ENCODE assay signal across 21 cellular contexts in genomic region chr6:149478631-149479314, GRCh38. TPM values are rescaled to one million over a fixed set of nuclear protein-coding genes. Genes with fewer than 3 reads are reported as not detected.
DNase-seq lines count a peak whose midpoint lies in the region; ATAC-seq, FAIRE-seq and TF ChIP-seq lines count a peak whose summit lies in the region.
"Had no signal": no experiment of that assay in that cellular context is flagged by ENCODE, and none has a peak within 500 bp of the region (broad histone marks: within the 10 kb centered on the region; RNA-seq: fewer than 3 reads in every experiment).

No MANE protein-coding gene starts in this region.

- no peaks in the 10 kb centered on the region for H3K79me2 ChIP-seq in K562 (ENCODE audit: control insufficient read depth, insufficient read depth, low read length)

- no peak for ATAC-seq in activated naive CD4-positive, alpha-beta T cell treated with anti-CD3 and anti-CD28 coated beads, Interleukin-2, amount 50 U/mL, for 72 hours
- ATAC-seq in K562 (no peak), GM21381 (IDR thresholded peaks at IDR 0.05; ENCODE audit: unreplicated experiment) (no peak), HG02885 (IDR thresholded peaks at IDR 0.05; ENCODE audit: poor library complexity, unreplicated experiment) (no peak), GM19324 (IDR thresholded peaks at IDR 0.05; ENCODE audit: low FRiP score, unreplicated experiment) (no peak)
- no peak for ATAC-seq in stimulated activated naive B cell treated with anti-CD40 and anti-IgM and Interleukin-4, amounts not matched to agents 10 μg/mL and 1 μg/mL and 100 μg/mL, for 72 hours (replicated peaks)
- ATAC-seq: heart right ventricle had no signal

- H3K27ac Mint-ChIP-seq in activated naive CD4-positive, alpha-beta T cell treated with anti-CD3 and anti-CD28 coated beads, Interleukin-2, amount 50 U/mL, for 72 hours: peak overlapping the region; percentile 95 to 96
- peak overlapping the region; percentile 77 for H3K27ac Mint-ChIP-seq in stimulated activated naive B cell treated with anti-CD40 and anti-IgM and Interleukin-4, amounts not matched to agents 10 μg/mL and 1 μg/mL and 100 μg/mL, for 72 hours
- H3K27ac Mint-ChIP-seq: brain had no signal

- H3K4me3 ChIP-seq in K562: no peak overlapping the region
- H3K4me3 ChIP-seq: dorsolateral prefrontal cortex, heart right ventricle, suprapubic skin had no signal

- H3K9me1 ChIP-seq in K562 (ENCODE audit: control insufficient read depth, insufficient read depth, low read length): no peaks in the 10 kb centered on the region

- no peaks in the 10 kb centered on the region for H3K9me3 Mint-ChIP-seq in activated naive CD4-positive, alpha-beta T cell treated with anti-CD3 and anti-CD28 coated beads, Interleukin-2, amount 50 U/mL, for 72 hours
- peaks cover 0 to 3% of the 10 kb centered on the region in 2 donors for H3K9me3 Mint-ChIP-seq in stimulated activated naive B cell treated with anti-CD40 and anti-IgM and Interleukin-4, amounts not matched to agents 10 μg/mL and 1 μg/mL and 100 μg/mL, for 72 hours

- CTCF ChIA-PET in K562 (lab: Yijun Ruan, JAX; ENCODE audit: low intra/inter-chr PET ratio): interaction anchor here (0.6 kb wide), 1 partner anchor 44 kb away, joined by 3 read pairs; no protein-coding TSS in a partner anchor

- no peaks in the 10 kb centered on the region for H3K36me3 ChIP-seq in K562 (ENCODE audit: control insufficient read depth, insufficient read depth, low read length)
- H3K36me3 ChIP-seq: heart right ventricle, suprapubic skin had no signal

- H4K20me1 ChIP-seq in K562 (replicated peaks; ENCODE audit: control insufficient read depth, insufficient read depth, low read length): peaks cover 3% of the 10 kb centered on the region; the same call in 1 of the 2 replicates

- TF ChIP-seq EP300 in K562 (IDR thresholded peaks at IDR 0.05; ENCODE audit: low read length): no peak

- peaks cover 50 to 76% of the 10 kb centered on the region in 2 donors for H3K36me3 Mint-ChIP-seq in activated naive CD4-positive, alpha-beta T cell treated with anti-CD3 and anti-CD28 coated beads, Interleukin-2, amount 50 U/mL, for 72 hours
- peaks cover 28 to 32% of the 10 kb centered on the region in 2 donors for H3K36me3 Mint-ChIP-seq in stimulated activated naive B cell treated with anti-CD40 and anti-IgM and Interleukin-4, amounts not matched to agents 10 μg/mL and 1 μg/mL and 100 μg/mL, for 72 hours
- H3K36me3 Mint-ChIP-seq: brain had no signal

- POLR2A ChIA-PET in K562 (lab: Yijun Ruan, JAX): no interaction called here

- no peak overlapping the region for H3K4me2 ChIP-seq in K562 (ENCODE audit: insufficient read depth, low read length)

- no peak for TF ChIP-seq POLR2A in K562 (conservative IDR thresholded peaks at IDR 0.05)

- no peak overlapping the region for H3K27ac ChIP-seq in K562 (ENCODE audit: extremely low read depth, low read depth, low read length)
- H3K27ac ChIP-seq: heart right ventricle, suprapubic skin had no signal

- in situ Hi-C loops in K562 (cut with MboI): no loop called here

- no peaks in the 10 kb centered on the region for H3K9me3 ChIP-seq in K562 (replicated peaks; ENCODE audit: control insufficient read depth, insufficient read depth, low read depth, low read length)
- H3K9me3 ChIP-seq: suprapubic skin had no signal

- TF ChIP-seq RAD21 in K562 (CRISPR knock-in tag; conservative IDR thresholded peaks at IDR 0.05 in 1 of 2, IDR thresholded peaks at IDR 0.05 in 1 of 2): no peak

- H3K4me1 ChIP-seq in K562 (replicated peaks in 1 of 2; ENCODE audit: control insufficient read depth in 2 of 2, insufficient read depth in 2 of 2, low read length in 2 of 2): peaks cover 0 to 19% of the 10 kb centered on the region in 2 experiments; a peak in 2 of 5 replicates

- no peak overlapping the region for H3K9ac ChIP-seq in K562 (ENCODE audit: insufficient read depth in 1 of 2, low read depth in 2 of 2, low read length in 2 of 2)

- peaks cover 65 to 95% of the 10 kb centered on the region in 2 donors for H3K4me1 Mint-ChIP-seq in stimulated activated naive B cell treated with anti-CD40 and anti-IgM and Interleukin-4, amounts not matched to agents 10 μg/mL and 1 μg/mL and 100 μg/mL, for 72 hours

- H3K27me3 ChIP-seq in K562 (ENCODE audit: control insufficient read depth in 2 of 2, insufficient read depth in 2 of 2, low read length in 2 of 2): peaks cover 58 to 67% of the 10 kb centered on the region in 2 experiments
- H3K27me3 ChIP-seq: dorsolateral prefrontal cortex, suprapubic skin had no signal

- no peaks in the 10 kb centered on the region for H3K27me3 Mint-ChIP-seq in stimulated activated naive B cell treated with anti-CD40 and anti-IgM and Interleukin-4, amounts not matched to agents 10 μg/mL and 1 μg/mL and 100 μg/mL, for 72 hours

- H3K4me3 Mint-ChIP-seq in stimulated activated naive B cell treated with anti-CD40 and anti-IgM and Interleukin-4, amounts not matched to agents 10 μg/mL and 1 μg/mL and 100 μg/mL, for 72 hours: peak overlapping the region in 1 of 2 donors; percentile 43
- H3K4me3 Mint-ChIP-seq: brain had no signal

- no peak for TF ChIP-seq CTCF in K562 (IDR thresholded peaks at IDR 0.05 in 2 of 3, conservative IDR thresholded peaks at IDR 0.05 in 1 of 3; ENCODE audit: insufficient read depth in 2 of 3, low read depth in 1 of 3, low read length in 3 of 3)

- WGBS in K562 (ENCODE audit: insufficient coverage, low coverage, missing lambda C conversion rate): 0% methylated on average over 5 of the region's 5 CpGs

- peak; percentile 42 for FAIRE-seq in K562 (lab: Jason Lieb, UNC)
- FAIRE-seq: keratinocyte had no signal

- BruUV-seq in K562 (replicated peaks; lab: Mats Ljungman, UMichigan): no TSS peak

- DNase-seq in activated naive CD4-positive, alpha-beta T cell treated with anti-CD3 and anti-CD28 coated beads, Interleukin-2, amount 50 U/mL, for 72 hours (ENCODE audit: low spot score in 2 of 2): no peak
- no peak for DNase-seq in activated naive CD4-positive, alpha-beta T cell (lab: John Stamatoyannopoulos, UW)
- DNase-seq in NCI-H2171 treated with DMSO at 0.1 percent for 48 hours (lab: John Stamatoyannopoulos, UW) (peak; percentile 71), K562 (ENCODE audit: extremely low read depth in 1 of 4, low spot score in 3 of 4) (no peak)
- no peak for DNase-seq in stimulated activated naive B cell treated with anti-CD40 and anti-IgM and Interleukin-4, amounts not matched to agents 10 μg/mL and 1 μg/mL and 100 μg/mL, for 72 hours
- DNase-seq: activated CD4-positive, alpha-beta T cell treated with anti-CD3 and anti-CD28 coated beads for 48 hours; AML-193; DND-41; dorsolateral prefrontal cortex; GOT3; heart right ventricle; mesendoderm; NCI-H2029 treated with DMSO at 0.1 percent for 48 hours; retina; SHP77 treated with DMSO at 0.1 percent for 48 hours had no signal

- no peak overlapping the region for H2AFZ ChIP-seq in K562 (ENCODE audit: low read depth, low read length)

- intact Hi-C loops in K562 (cut with micrococcal nuclease): no loop called here

TF ChIP-seq in K562, 482 proteins besides CTCF, POLR2A, EP300 and RAD21:
- TF ChIP-seq NFYB (IDR thresholded peaks at IDR 0.05; ENCODE audit: extremely low read depth, insufficient read length) (no peak), ZNF263 (CRISPR knock-in tag; IDR thresholded peaks at IDR 0.05; ENCODE audit: borderline replicate concordance) (no peak), CREM (IDR thresholded peaks at IDR 0.05; ENCODE audit: low read depth) (no peak), NFIC (IDR thresholded peaks at IDR 0.05) (peak; percentile 75), SMARCC2 (IDR thresholded peaks at IDR 0.05; ENCODE audit: low read depth) (no peak), ZNF121 (CRISPR knock-in tag; conservative IDR thresholded peaks at IDR 0.05) (peak; percentile 67; the same call in 1 of the 2 replicates), MEF2A (IDR thresholded peaks at IDR 0.05; ENCODE audit: control insufficient read depth, low read depth, low read length) (no peak), MYC (IDR thresholded peaks at IDR 0.05; ENCODE audit: low read depth, low read length) (no peak), MYC (CRISPR knock-in tag; IDR thresholded peaks at IDR 0.05; ENCODE audit: borderline replicate concordance, low read depth) (no peak)

RNA-seq across cellular contexts. Expression of gene ZC3H12D, which starts 6.0 kb away (rescaled TPM):
- 100 to 1,000 TPM in 1 of 2 donors, 10 to 100 TPM in 1; 87.1 to 186 TPM for total RNA-seq in activated naive CD4-positive, alpha-beta T cell treated with anti-CD3 and anti-CD28 coated beads, Interleukin-2, amount 50 U/mL, for 72 hours
- total RNA-seq in K562 (2011; cell fraction: chromatin; rRNA removed; ENCODE audit: low replicate concordance): 0.32 and 0.51 TPM in 2 replicates
- under 0.01 TPM in 1 of 2 replicates, not detected in the other for total RNA-seq in K562 (2011; cell fraction: nucleolus; rRNA removed)
- total RNA-seq in K562 (2011; cell fraction: nucleoplasm; rRNA removed): 0.15 TPM in 1 of 2 replicates, not detected in the other
- not detected in 2 replicates for total RNA-seq in K562 (2014; rRNA removed)
- 0.04 TPM in 1 of 2 replicates, not detected in the other for total RNA-seq in K562 (2014; rRNA removed; fragmentation: Illumina TruSeq; extraction: Trizol)
- total RNA-seq in K562 (2015; rRNA removed; fragmentation: Illumina TruSeq; extraction: Trizol): 0.04 and 0.19 TPM in 2 replicates
- total RNA-seq in K562 (2021): 0.20 and 0.27 TPM in 2 replicates
- 0.06 TPM in 1 of 2 replicates, not detected in the other for polyA plus RNA-seq in K562 (2011; rRNA removed)
- 0.04 and 0.25 TPM in 2 replicates for polyA plus RNA-seq in K562 (2011; cell fraction: cytosol; rRNA removed)
- polyA plus RNA-seq in K562 (2011; cell fraction: nucleus; rRNA removed): 0.14 and 0.28 TPM in 2 replicates
- polyA plus RNA-seq in K562 (2012): 0.05 and 0.07 TPM in 2 replicates
- 0.12 and 0.22 TPM in 2 replicates for polyA plus RNA-seq in K562 (2014; fragmentation: Illumina TruSeq; extraction: Trizol)
- not detected for polyA plus RNA-seq in K562 (2014; fragmentation: Nextera tagmentation; extraction: Ambion mirVana)
- 0.04 and 0.05 TPM in 2 replicates for polyA plus RNA-seq in K562 (2014; rRNA removed)
- 0.03 TPM in 1 of 2 replicates, not detected in the other for polyA minus RNA-seq in K562 (2011; rRNA and poly(A)+ RNA removed)
- not detected in 2 replicates for polyA minus RNA-seq in K562 (2011; cell fraction: cytosol; rRNA and poly(A)+ RNA removed)
- polyA minus RNA-seq in K562 (2011; cell fraction: nucleus; rRNA and poly(A)+ RNA removed): 0.13 and 0.22 TPM in 2 replicates

Comparison
In these comparisons a context has a peak if more than half of its experiments do, and no peak if none do; other contexts are left out.
1. RNA of gene ZC3H12D, which starts 6.0 kb away (total RNA-seq): 87.1 to 186 TPM in activated naive CD4-positive, alpha-beta T cell treated with anti-CD3 and anti-CD28 coated beads, Interleukin-2, amount 50 U/mL, for 72 hours; under 0.01 to 0.51 TPM in K562; every median in the first group is over 10 times any median in the second.